In the genomic region with DNA sequence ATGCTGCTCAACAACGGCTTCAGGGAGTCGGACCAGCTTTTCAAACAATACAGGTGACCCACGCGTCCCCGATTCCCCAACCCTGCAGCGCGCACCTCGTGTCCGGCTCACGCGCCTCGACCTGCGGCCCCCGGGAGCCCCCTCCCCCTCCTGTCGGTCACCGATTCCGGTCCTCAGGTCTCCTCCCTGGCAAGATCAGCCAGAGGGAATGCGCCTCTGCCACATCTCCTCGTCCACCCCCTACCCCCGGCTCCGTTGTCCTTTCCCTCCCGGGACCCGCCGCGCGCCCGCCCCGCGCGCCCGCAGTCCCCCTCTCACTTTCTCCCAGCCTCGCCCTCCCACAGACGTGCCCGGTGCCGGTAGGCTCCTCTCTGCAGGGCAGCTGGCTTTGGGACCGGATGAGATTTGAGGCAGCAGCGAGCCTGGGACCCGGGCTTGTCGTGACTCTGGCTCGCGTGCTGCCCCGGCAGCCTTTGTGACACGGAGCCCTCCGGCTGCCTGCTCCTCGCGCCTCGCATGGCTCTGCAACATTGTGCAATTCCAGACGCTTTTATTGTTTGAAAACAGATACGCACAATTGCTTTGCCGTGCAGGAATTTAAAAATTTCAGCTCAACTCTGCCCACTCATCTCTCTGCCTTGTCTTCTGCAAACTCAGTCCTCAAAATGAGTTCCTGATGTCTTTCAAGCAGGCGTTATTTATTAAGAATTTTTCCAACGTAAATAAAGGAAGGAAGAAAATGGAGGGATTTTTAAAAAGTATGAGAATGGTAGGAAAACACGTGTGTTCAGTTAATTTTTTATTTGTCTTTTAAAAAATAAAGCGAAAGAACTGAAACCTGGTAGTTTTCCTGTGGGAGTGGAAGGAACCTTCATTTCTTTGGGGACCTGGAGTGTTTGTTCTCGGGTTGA, we compare ENCODE assay signal across 8 cellular contexts. TPM values are rescaled to one million over a fixed set of nuclear protein-coding genes. Genes with fewer than 3 reads are reported as not detected.
DNase-seq lines count a peak whose midpoint lies in the region; ATAC-seq and TF ChIP-seq lines count a peak whose summit lies in the region.

No MANE protein-coding gene starts in this region.

- H3K4me1 Mint-ChIP-seq in activated naive CD8-positive, alpha-beta T cell treated with anti-CD3 and anti-CD28 coated beads, Interleukin-2, amount 50 U/mL, for 24 hours: peaks cover 77% of the 10 kb centered on the region

- H3K9me3 ChIP-seq in BE2C: no peaks in the 10 kb centered on the region

- peak overlapping the region; percentile 70 for H3K4me3 ChIP-seq in BE2C (ENCODE audit: low read depth, low read length)

- H3K36me3 ChIP-seq in BE2C: no peaks in the 10 kb centered on the region

- peaks cover 8% of the 10 kb centered on the region for H3K36me3 Mint-ChIP-seq in activated naive CD8-positive, alpha-beta T cell treated with anti-CD3 and anti-CD28 coated beads, Interleukin-2, amount 50 U/mL, for 24 hours (ENCODE audit: low read depth)

- no peaks in the 10 kb centered on the region for H3K9me3 Mint-ChIP-seq in activated naive CD8-positive, alpha-beta T cell treated with anti-CD3 and anti-CD28 coated beads, Interleukin-2, amount 50 U/mL, for 24 hours

- DNase-seq in BE2C (peak; percentile 46), SHP77 treated with DMSO at 0.1 percent for 48 hours (lab: John Stamatoyannopoulos, UW) (peak; percentile 21), Right ventricle myocardium inferior (ENCODE audit: missing footprints) (peak; percentile 84), omental fat pad (ENCODE audit: low spot score) (no peak)
- peak; percentile 51 for DNase-seq in activated naive CD8-positive, alpha-beta T cell treated with anti-CD3 and anti-CD28 coated beads, Interleukin-2, amount 50 U/mL, for 24 hours

- ATAC-seq in HG03064 (IDR thresholded peaks at IDR 0.05; ENCODE audit: low read depth, unreplicated experiment) (peak; percentile 0), Right ventricle myocardium inferior (peak; percentile 24), omental fat pad (ENCODE audit: low FRiP score) (peak; percentile 19), HG02642 (IDR thresholded peaks at IDR 0.05; ENCODE audit: poor library complexity, unreplicated experiment) (no peak), GM19351 (IDR thresholded peaks at IDR 0.05; ENCODE audit: unreplicated experiment) (no peak)
- ATAC-seq in activated naive CD8-positive, alpha-beta T cell treated with anti-CD3 and anti-CD28 coated beads, Interleukin-2, amount 50 U/mL, for 24 hours: peak; percentile 3

- no peaks in the 10 kb centered on the region for H3K4me1 ChIP-seq in BE2C

- peak overlapping the region; percentile 85 for H3K27ac Mint-ChIP-seq in activated naive CD8-positive, alpha-beta T cell treated with anti-CD3 and anti-CD28 coated beads, Interleukin-2, amount 50 U/mL, for 24 hours

- peak overlapping the region; percentile 94 for H3K4me3 Mint-ChIP-seq in activated naive CD8-positive, alpha-beta T cell treated with anti-CD3 and anti-CD28 coated beads, Interleukin-2, amount 50 U/mL, for 24 hours

- no peaks in the 10 kb centered on the region for H3K27me3 Mint-ChIP-seq in activated naive CD8-positive, alpha-beta T cell treated with anti-CD3 and anti-CD28 coated beads, Interleukin-2, amount 50 U/mL, for 24 hours

- TF ChIP-seq CTCF in BE2C (IDR thresholded peaks at IDR 0.05; ENCODE audit: low read depth, low read length): no peak
- TF ChIP-seq CTCF in omental fat pad (IDR thresholded peaks at IDR 0.05): no peak

- intact Hi-C loops in Right ventricle myocardium inferior (cut with DNase I): no loop called here

- H3K27me3 ChIP-seq in BE2C: no peaks in the 10 kb centered on the region

RNA-seq across cellular contexts. Expression of gene TTC39C, which starts 0.7 kb away (rescaled TPM):
- 5.4 TPM for polyA plus RNA-seq in BE2C (2012; ENCODE audit: insufficient read depth, insufficient read length, low read depth)
- total RNA-seq in Right ventricle myocardium inferior (4.0 TPM), omental fat pad (10 to 100 TPM; 24.7 to 39.1 (median 34.2) TPM)

Comparison
In these comparisons a context has a peak if more than half of its experiments do, and no peak if none do; other contexts are left out.
1. ATAC-seq: peak in HG03064 (single experiment), activated naive CD8-positive, alpha-beta T cell treated with anti-CD3 and anti-CD28 coated beads, Interleukin-2, amount 50 U/mL, for 24 hours (single experiment), Right ventricle myocardium inferior (single experiment) and omental fat pad (single experiment); none in HG02642 (single experiment) and GM19351 (single experiment).